Comparison of ENCODE assay signal across 9 cellular contexts in genomic region chr11:12675951-12676711, GRCh38. TPM values are rescaled to one million over a fixed set of nuclear protein-coding genes. Genes with fewer than 3 reads are reported as not detected.
DNase-seq lines count a peak whose midpoint lies in the region; ATAC-seq and TF ChIP-seq lines count a peak whose summit lies in the region.
"Had no signal": no experiment of that assay in that cellular context is flagged by ENCODE, and none has a peak within 500 bp of the region (broad histone marks: within the 10 kb centered on the region; RNA-seq: fewer than 3 reads in every experiment).

No MANE protein-coding gene starts in this region.

- H3K9me2 ChIP-seq in SK-N-SH (no peaks in the 10 kb centered on the region), hepatocyte (replicated peaks; ENCODE audit: insufficient read depth) (no peaks in the 10 kb centered on the region)

- TF ChIP-seq EP300 in SK-N-SH (IDR thresholded peaks at IDR 0.05; ENCODE audit: borderline replicate concordance in 1 of 2, low read depth in 1 of 2, low read length in 1 of 2) = no peak

- peak overlapping the region; percentile 90 to 95 for H3K27ac ChIP-seq in SK-N-SH (ENCODE audit: low read depth in 2 of 2, low read length in 1 of 2)
- peak overlapping the region; percentile 87 for H3K27ac ChIP-seq in hepatocyte
- peak overlapping the region; percentile 99 for H3K27ac ChIP-seq in smooth muscle cell (ENCODE audit: low read depth)
- H3K27ac ChIP-seq: BLaER1 treated with 17β-estradiol and CSF1 and Interleukin-3, amounts not matched to agents 10 nM and 100 nM had no signal

- TF ChIP-seq RAD21 in SK-N-SH (IDR thresholded peaks at IDR 0.05; ENCODE audit: low read length) = no peak; the same call in 1 of the 2 replicates

- ATAC-seq in GM21737 (IDR thresholded peaks at IDR 0.05; ENCODE audit: unreplicated experiment) = no peak
- ATAC-seq in HG02885 (IDR thresholded peaks at IDR 0.05; ENCODE audit: poor library complexity, unreplicated experiment) = no peak

- DNase-seq in NCI-H1092 treated with DMSO at 0.1 percent for 48 hours (lab: John Stamatoyannopoulos, UW) (peak; percentile 53), NCI-H1092 (lab: John Stamatoyannopoulos, UW) (no peak), SK-N-SH (peak; percentile 34), hepatocyte (ENCODE audit: low spot score) (peak; percentile 38), smooth muscle cell (lab: John Stamatoyannopoulos, UW; ENCODE audit: unreplicated experiment) (no peak), NCI-H1436 treated with DMSO at 0.1 percent for 48 hours (lab: John Stamatoyannopoulos, UW) (no peak)

- H3K4me2 ChIP-seq in SK-N-SH (peak overlapping the region; percentile 86), hepatocyte (peak overlapping the region; percentile 80), smooth muscle cell (peak overlapping the region; percentile 84)

- H4K20me1 ChIP-seq in SK-N-SH (ENCODE audit: insufficient read depth) = peaks cover 5% of the 10 kb centered on the region; the same call in 1 of the 2 replicates
- no peaks in the 10 kb centered on the region for H4K20me1 ChIP-seq in hepatocyte (ENCODE audit: insufficient read depth, poor library complexity, severe bottlenecking)
- peaks cover 4% of the 10 kb centered on the region for H4K20me1 ChIP-seq in smooth muscle cell (ENCODE audit: low read depth)

- H3K36me3 ChIP-seq in SK-N-SH (replicated peaks in 1 of 2; ENCODE audit: control insufficient read depth in 1 of 2, insufficient read depth in 2 of 2, low read length in 1 of 2) = peaks cover 4 to 10% of the 10 kb centered on the region in 2 experiments
- no peaks in the 10 kb centered on the region for H3K36me3 ChIP-seq in hepatocyte (replicated peaks; ENCODE audit: insufficient read depth, low read depth)
- no peaks in the 10 kb centered on the region for H3K36me3 ChIP-seq in smooth muscle cell (ENCODE audit: low read depth)
- H3K36me3 ChIP-seq: BLaER1 treated with 17β-estradiol and CSF1 and Interleukin-3, amounts not matched to agents 10 nM and 100 nM had no signal

- H3K4me1 ChIP-seq in SK-N-SH (ENCODE audit: control insufficient read depth in 1 of 2, insufficient read depth in 2 of 2, low read depth in 1 of 2, low read length in 1 of 2) (peaks cover 34 to 35% of the 10 kb centered on the region in 2 experiments; a peak in 3 of 4 replicates), hepatocyte (ENCODE audit: insufficient read depth) (peaks cover 38% of the 10 kb centered on the region), smooth muscle cell (ENCODE audit: low read depth) (peaks cover 38% of the 10 kb centered on the region)

- H3K27me3 ChIP-seq in SK-N-SH (ENCODE audit: insufficient read depth) = no peaks in the 10 kb centered on the region
- no peaks in the 10 kb centered on the region for H3K27me3 ChIP-seq in hepatocyte
- no peaks in the 10 kb centered on the region for H3K27me3 ChIP-seq in smooth muscle cell (ENCODE audit: low read depth)

- POLR2A ChIA-PET in SK-N-SH (lab: Yijun Ruan, JAX) = no interaction called here

- CTCF ChIA-PET in SK-N-SH (lab: Yijun Ruan, JAX) = interaction anchor here (1.2 to 2.1 kb wide), 2 partner anchors 346 to 388 kb away, joined by 3 to 6 read pairs; no protein-coding TSS in a partner anchor

- H3K4me3 ChIP-seq in SK-N-SH (ENCODE audit: low read depth in 2 of 2, low read length in 1 of 2) (peak overlapping the region; percentile 73 to 85), hepatocyte (peak overlapping the region; percentile 77), smooth muscle cell (peak overlapping the region; percentile 78)

- 2% methylated on average over 11 of the region's 11 CpGs for WGBS in SK-N-SH (ENCODE audit: low lambda C conversion rate)
- WGBS in hepatocyte (ENCODE audit: low lambda C conversion rate, missing lambda C conversion rate) = 4% methylated on average over 11 of the region's 11 CpGs
- under 1% methylated on average over 11 of the region's 11 CpGs for WGBS in smooth muscle cell (ENCODE audit: low lambda C conversion rate)

- H2AFZ ChIP-seq in SK-N-SH (ENCODE audit: low read depth) (no peak overlapping the region), hepatocyte (no peak overlapping the region), smooth muscle cell (ENCODE audit: low read depth) (no peak overlapping the region)

- H3F3A ChIP-seq in SK-N-SH (replicated peaks; ENCODE audit: insufficient read depth) (peaks cover 14% of the 10 kb centered on the region), smooth muscle cell (ENCODE audit: low read depth) (peaks cover 21% of the 10 kb centered on the region)

- TF ChIP-seq CTCF in SK-N-SH (IDR thresholded peaks at IDR 0.05) (no peak), hepatocyte (IDR thresholded peaks at IDR 0.05; ENCODE audit: poor library complexity) (no peak), smooth muscle cell (IDR thresholded peaks at IDR 0.05; ENCODE audit: borderline replicate concordance, insufficient read depth, poor library complexity, severe bottlenecking) (no peak)

- H3K79me2 ChIP-seq in SK-N-SH (ENCODE audit: insufficient read depth) (peaks cover 62% of the 10 kb centered on the region), hepatocyte (peaks cover 59% of the 10 kb centered on the region), smooth muscle cell (ENCODE audit: low read depth) (peaks cover 73% of the 10 kb centered on the region)

- H3K9me3 ChIP-seq in SK-N-SH (no peaks in the 10 kb centered on the region), hepatocyte (ENCODE audit: low read depth) (no peaks in the 10 kb centered on the region), smooth muscle cell (replicated peaks; ENCODE audit: low read depth) (no peaks in the 10 kb centered on the region)

- H3K9ac ChIP-seq in SK-N-SH (peak overlapping the region; percentile 94), smooth muscle cell (ENCODE audit: low read depth) (peak overlapping the region; percentile 87)
- H3K9ac ChIP-seq: BLaER1 treated with 17β-estradiol and CSF1 and Interleukin-3, amounts not matched to agents 10 nM and 100 nM had no signal

TF ChIP-seq in SK-N-SH, 30 proteins besides CTCF, POLR2A, EP300 and RAD21:
- TF ChIP-seq RFX5 (IDR thresholded peaks at IDR 0.05; ENCODE audit: low read length) (peak; percentile 71), SMC3 (IDR thresholded peaks at IDR 0.05; ENCODE audit: low read depth, low read length) (no peak), TCF12 (IDR thresholded peaks at IDR 0.05) (no peak), SIN3A (IDR thresholded peaks at IDR 0.05; ENCODE audit: borderline replicate concordance, low read depth, low read length) (peak; percentile 51; the same call in 1 of the 2 replicates), MAX (IDR thresholded peaks at IDR 0.05; ENCODE audit: low read depth) (no peak), MXI1 (IDR thresholded peaks at IDR 0.05; ENCODE audit: low read depth, low read length) (0 out of 2 replicates have a peak, but pooled peaks have one; percentile 17)

RNA-seq across cellular contexts. Expression of gene TEAD1, which starts 1.9 kb away (rescaled TPM):
- polyA plus RNA-seq in SK-N-SH (2012; rRNA removed) (31.2 and 37.8 TPM in 2 replicates), hepatocyte (37.2 and 50.4 TPM in 2 replicates), smooth muscle cell (63.0 and 66.9 TPM in 2 replicates)
- polyA plus RNA-seq in SK-N-SH (2012; cell fraction: cytosol; rRNA removed) = 31.8 and 33.9 TPM in 2 replicates
- polyA plus RNA-seq in SK-N-SH (2012; cell fraction: nucleus; rRNA removed) = 48.4 and 89.7 TPM in 2 replicates
- total RNA-seq in hepatocyte (82.2 and 87.2 TPM in 2 replicates), smooth muscle cell (181 and 191 TPM in 2 replicates)

Comparison
In these comparisons a context has a peak if more than half of its experiments do, and no peak if none do; other contexts are left out.
1. DNase-seq: peak in NCI-H1092 treated with DMSO at 0.1 percent for 48 hours (single experiment), SK-N-SH (single experiment) and hepatocyte (single experiment); none in NCI-H1092 (single experiment), smooth muscle cell (single experiment) and NCI-H1436 treated with DMSO at 0.1 percent for 48 hours (single experiment).
2. Peak in every context shown above with its lines, with median percentiles within 50 percentile points of each other: H3K27ac ChIP-seq, H3K4me2 ChIP-seq and H3K4me3 ChIP-seq.